In the genomic region with DNA sequence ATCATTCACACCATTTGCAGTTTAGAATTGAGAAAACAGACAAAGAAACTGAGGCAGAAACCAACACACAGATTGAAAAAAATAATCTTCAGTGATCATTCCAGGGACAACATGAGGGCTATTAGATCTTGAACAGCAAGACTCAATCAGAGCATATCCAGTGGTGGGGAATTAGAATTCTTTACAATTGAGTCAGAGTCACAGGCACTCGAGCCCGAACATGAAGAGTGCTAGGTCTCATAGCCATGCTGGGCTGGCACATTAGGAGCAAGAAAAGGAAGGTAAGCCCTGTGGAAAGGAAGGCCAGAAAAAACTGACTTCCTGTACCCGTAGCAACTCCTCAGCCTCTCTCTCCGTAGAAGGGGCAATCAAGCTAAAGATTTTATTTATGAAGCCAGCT, we compare ENCODE assay signal across 19 cellular contexts.
"Had no signal": no experiment of that assay in that cellular context is flagged by ENCODE, and none has a peak within 500 bp of the region (broad histone marks: within the 10 kb centered on the region; RNA-seq: fewer than 3 reads in every experiment).

No MANE protein-coding gene starts in this region.

- H3K27me3 ChIP-seq: heart left ventricle, neutrophil, spleen, tibial artery, upper lobe of left lung, uterus had no signal

- H3K36me3 ChIP-seq: heart left ventricle, neutrophil, spleen, tibial artery, upper lobe of left lung, uterus had no signal

- H3K9me3 ChIP-seq: heart left ventricle, mucosa of descending colon, neutrophil, psoas muscle, spleen, tibial artery, upper lobe of left lung, uterus had no signal

- H3K4me3 ChIP-seq: heart left ventricle, mucosa of descending colon, psoas muscle, spleen, tibial artery, upper lobe of left lung, uterus had no signal

- FAIRE-seq: frontal cortex had no signal

- H3K27ac ChIP-seq: heart left ventricle, neutrophil, psoas muscle, spleen, tibial artery, upper lobe of left lung, uterus had no signal

- ATAC-seq: effector memory CD8-positive, alpha-beta T cell; heart left ventricle; left lobe of liver; mucosa of descending colon; naive thymus-derived CD8-positive, alpha-beta T cell; psoas muscle; sciatic nerve; stimulated activated memory B cell treated with anti-CD40 and anti-IgM and Interleukin-4, amounts not matched to agents 10 μg/mL and 1 μg/mL and 100 μg/mL, for 72 hours had no signal

- DNase-seq: effector memory CD8-positive, alpha-beta T cell; heart left ventricle; hippocampal formation; kidney glomerular epithelial cell; mucosa of descending colon; naive thymus-derived CD8-positive, alpha-beta T cell; psoas muscle; spleen; stimulated activated CD4-positive, alpha-beta T cell treated with anti-CD3 and anti-CD28 coated beads, Interleukin-15, amount 100 ng/mL, for 24 hours; stimulated activated CD4-positive, alpha-beta T cell treated with anti-CD3 and anti-CD28 coated beads, Interleukin-1b, Interleukin-23, amount 100 ng/mL, for 48 hours; stimulated activated CD4-positive, alpha-beta T cell treated with anti-CD3 and anti-CD28 coated beads, Interleukin-4, amount 100 ng/mL, for 24 hours; tibial artery; upper lobe of left lung; uterus had no signal

- H3K4me1 ChIP-seq: heart left ventricle, psoas muscle, spleen, tibial artery, upper lobe of left lung, uterus had no signal
